ENCODE assay signal across 11 cellular contexts in genomic region chr2:221943078-221943810, GRCh38.
DNase-seq lines count a peak whose midpoint lies in the region; ATAC-seq and TF ChIP-seq lines count a peak whose summit lies in the region.
"Had no signal": no experiment of that assay in that cellular context is flagged by ENCODE, and none has a peak within 500 bp of the region (broad histone marks: within the 10 kb centered on the region; RNA-seq: fewer than 3 reads in every experiment).

No MANE protein-coding gene starts in this region.

- H3K36me3 ChIP-seq in GM23248 (ENCODE audit: low read depth) (no peaks in the 10 kb centered on the region), ascending aorta (no peaks in the 10 kb centered on the region), stomach smooth muscle (ENCODE audit: control insufficient read depth in 2 of 2, insufficient read depth in 2 of 2, low read length in 2 of 2) (no peaks in the 10 kb centered on the region)

- H4K20me1 ChIP-seq in GM23248 (ENCODE audit: insufficient read depth): no peaks in the 10 kb centered on the region

- no peak for TF ChIP-seq CTCF in ascending aorta (IDR thresholded peaks at IDR 0.05)

- intact Hi-C loops in ascending aorta (cut with DNase I) (loop anchor here (2.0 to 5.0 kb wide), 3 partner anchors 46 to 1866 kb away; no protein-coding TSS in a partner anchor), left ventricle myocardium superior (cut with micrococcal nuclease) (no loop called here)

- DNase-seq in GM23248: peak; percentile 41
- peak in 1 of 2 donors; percentile 85 for DNase-seq in ascending aorta (ENCODE audit: low spot score in 2 of 2)
- DNase-seq in left ventricle myocardium superior: no peak
- no peak for DNase-seq in NCI-H2227 treated with DMSO at 0.1 percent for 48 hours (lab: John Stamatoyannopoulos, UW)
- no peak for DNase-seq in SIG-M5 treated with dmso at 0.1 percent for 504 hours (lab: John Stamatoyannopoulos, UW; ENCODE audit: unreplicated experiment)
- DNase-seq in activated naive CD4-positive, alpha-beta T cell treated with anti-CD3 and anti-CD28 coated beads, Interleukin-2, amount 50 U/mL, for 16 hours: no peak
- DNase-seq: activated CD4-positive, CD25-positive, alpha-beta regulatory T cell treated with anti-CD3 and anti-CD28 coated beads, Interleukin-2, amount 50 U/mL, for 72 hours; DND-41 had no signal

- 0% methylated on average over 1 of the region's 1 CpG for WGBS in GM23248 (ENCODE audit: low coverage in 1 of 2, low lambda C conversion rate in 2 of 2, missing lambda C conversion rate in 2 of 2), 2 experiments

- H3K4me2 ChIP-seq in GM23248 (ENCODE audit: unreplicated experiment): no peak overlapping the region
- H3K4me2 ChIP-seq: KMS-11 had no signal

- ATAC-seq in left ventricle myocardium superior: peak; percentile 99
- ATAC-seq in HG02970 (IDR thresholded peaks at IDR 0.05; ENCODE audit: low FRiP score, unreplicated experiment): no peak

- H3K79me2 ChIP-seq in GM23248 (ENCODE audit: insufficient read depth): no peaks in the 10 kb centered on the region

- H3K9me3 ChIP-seq in GM23248 (ENCODE audit: low read depth) (no peaks in the 10 kb centered on the region), ascending aorta (no peaks in the 10 kb centered on the region), stomach smooth muscle (ENCODE audit: control insufficient read depth in 2 of 2, low read length in 2 of 2) (no peaks in the 10 kb centered on the region)

- in situ Hi-C loops in GM23248 (cut with MboI): no loop called here

- H3K27ac ChIP-seq in GM23248 (no peak overlapping the region), ascending aorta (peak overlapping the region; percentile 44 to 74), stomach smooth muscle (ENCODE audit: low read length) (peak overlapping the region; percentile 77)
- H3K27ac ChIP-seq: KMS-11 had no signal

- H3K4me1 ChIP-seq in GM23248 (ENCODE audit: insufficient read depth) (peaks cover 6% of the 10 kb centered on the region), ascending aorta (peaks cover 0 to 14% of the 10 kb centered on the region in 2 donors), stomach smooth muscle (ENCODE audit: control insufficient read depth, insufficient read depth, low read length) (peaks cover 9% of the 10 kb centered on the region)

- no peaks in the 10 kb centered on the region for H3F3A ChIP-seq in GM23248 (ENCODE audit: insufficient read depth)

- H3K4me3 ChIP-seq in GM23248 (no peak overlapping the region), ascending aorta (no peak overlapping the region), stomach smooth muscle (ENCODE audit: low read length in 2 of 2) (peak overlapping the region in 1 of 2 donors; percentile 8)

- no peaks in the 10 kb centered on the region for H3K9me2 ChIP-seq in GM23248 (ENCODE audit: insufficient read depth)

- no peaks in the 10 kb centered on the region; the same call in 1 of the 2 replicates for H3K27me3 ChIP-seq in GM23248 (replicated peaks; ENCODE audit: insufficient read depth)
- no peaks in the 10 kb centered on the region for H3K27me3 ChIP-seq in ascending aorta
- H3K27me3 ChIP-seq in stomach smooth muscle (ENCODE audit: control insufficient read depth in 1 of 2, insufficient read depth in 2 of 2, low read length in 2 of 2): no peaks in the 10 kb centered on the region

- no peak overlapping the region for H2AFZ ChIP-seq in GM23248

- H3K9ac ChIP-seq in GM23248 (no peak overlapping the region), stomach smooth muscle (ENCODE audit: low read length in 2 of 2) (no peak overlapping the region)
- H3K9ac ChIP-seq: KMS-11 had no signal
